ENCODE assay signal across 8 cellular contexts in genomic region chr6:97644353-97644752, GRCh38.
"Had no signal": no experiment of that assay in that cellular context is flagged by ENCODE, and none has a peak within 500 bp of the region (broad histone marks: within the 10 kb centered on the region; RNA-seq: fewer than 3 reads in every experiment).

No MANE protein-coding gene starts in this region.

- H2AFZ ChIP-seq: GM23248 had no signal

- DNase-seq: GM23248, GOT3, H7, HFFc6 had no signal

- ATAC-seq: HCT116, HepG2 had no signal

- H3K27ac ChIP-seq: GM23248, HL-60 had no signal

- H3K4me3 ChIP-seq: GM23248, HAP-1 had no signal

- H3K9ac ChIP-seq: GM23248 had no signal

- H3K4me1 ChIP-seq: HAP-1 had no signal

- H3K36me3 ChIP-seq: HAP-1 had no signal

- FAIRE-seq: HepG2 had no signal

- H3K9me3 ChIP-seq: HAP-1 had no signal
